In the genomic region with DNA sequence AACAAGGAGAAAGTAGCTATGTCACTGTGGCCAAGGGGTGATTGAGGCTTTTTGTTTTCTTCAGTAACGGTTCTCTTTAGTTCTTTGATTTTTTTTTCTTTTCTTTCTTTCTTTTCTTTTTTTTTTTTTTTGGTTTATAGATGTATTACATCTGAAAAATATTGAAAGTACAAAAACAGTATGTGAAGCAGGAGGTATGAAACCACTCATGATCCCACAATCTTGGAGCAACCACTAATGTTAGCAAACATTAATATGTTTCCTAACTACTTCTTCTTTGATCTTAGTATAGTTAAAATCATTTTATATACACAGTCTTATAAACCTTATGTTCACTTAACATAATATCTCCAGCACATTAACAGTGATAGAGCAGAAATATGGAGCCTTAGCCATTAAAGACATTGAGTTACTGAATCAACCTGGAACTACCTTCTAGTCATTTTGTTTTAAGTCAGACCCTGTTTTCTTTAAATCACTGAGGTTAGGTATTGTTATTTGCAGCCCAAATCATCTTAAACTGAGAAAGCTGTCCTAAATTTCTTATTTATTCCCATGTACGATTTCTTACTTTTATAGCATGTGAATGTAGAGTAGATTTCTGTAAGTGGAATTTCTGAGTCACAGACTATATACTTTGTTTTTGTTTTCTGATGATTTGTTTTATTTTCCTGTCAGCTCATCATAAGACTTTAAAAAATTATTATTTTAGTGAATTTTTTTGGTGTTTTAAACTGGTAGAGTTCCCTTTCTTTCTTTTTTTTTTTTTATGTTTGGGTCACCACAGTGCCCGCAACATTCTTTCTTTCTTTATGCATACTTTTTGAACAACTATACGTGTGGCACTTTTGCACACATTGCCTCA, we compare ENCODE assay signal across 25 cellular contexts. TPM values are rescaled to one million over a fixed set of nuclear protein-coding genes. Genes with fewer than 3 reads are reported as not detected.
DNase-seq lines count a peak whose midpoint lies in the region; ATAC-seq and TF ChIP-seq lines count a peak whose summit lies in the region.
"Had no signal": no experiment of that assay in that cellular context is flagged by ENCODE, and none has a peak within 500 bp of the region (broad histone marks: within the 10 kb centered on the region; RNA-seq: fewer than 3 reads in every experiment).

No MANE protein-coding gene starts in this region.

- no peak for DNase-seq in SK-N-SH
- no peak for DNase-seq in IMR-90
- no peak for DNase-seq in epithelial cell of prostate (ENCODE audit: low read depth, low spot score)
- DNase-seq in smooth muscle cell (lab: John Stamatoyannopoulos, UW; ENCODE audit: unreplicated experiment): no peak
- DNase-seq in MM.1S: no peak
- no peak for DNase-seq in neuronal stem cell (ENCODE audit: low spot score)
- no peak for DNase-seq in cerebellar cortex (ENCODE audit: low spot score)
- DNase-seq: 8988T; activated CD4-positive, alpha-beta T cell treated with anti-CD3 and anti-CD28 coated beads for 4 hours; activated CD8-positive, alpha-beta memory T cell treated with anti-CD3 and anti-CD28 coated beads, Interleukin-2, amount 50 U/mL, for 4 hours; aorta; GDM1; hippocampal formation; NCI-H1092 treated with DMSO at 0.1 percent for 48 hours; NK-92 treated with Interleukin-12 subunit alpha and Interleukin-12 subunit beta, amount 100 ng/mL, for 24 hours; pancreas; right lobe of liver; RPMI8226; stimulated activated naive CD4-positive, alpha-beta T cell; SW 1271; trophoblast cell had no signal

- peaks cover 8% of the 10 kb centered on the region for H3K9me1 ChIP-seq in IMR-90 (ENCODE audit: insufficient read depth, low read length)

- no peak overlapping the region for H3K56ac ChIP-seq in IMR-90 (ENCODE audit: extremely low read depth, insufficient read depth, low read length)

- H3K9me2 ChIP-seq in SK-N-SH (no peaks in the 10 kb centered on the region), MM.1S (replicated peaks; ENCODE audit: insufficient read depth, low read length) (no peaks in the 10 kb centered on the region)

- H2BK15ac ChIP-seq in IMR-90 (ENCODE audit: low read depth, low read length) (no peak overlapping the region), neuronal stem cell (ENCODE audit: low read length) (no peak overlapping the region)

- no peak overlapping the region for H2BK12ac ChIP-seq in neuronal stem cell (ENCODE audit: low read length)

- no peaks in the 10 kb centered on the region for H3K9me3 ChIP-seq in SK-N-SH
- H3K9me3 ChIP-seq in IMR-90 (ENCODE audit: control insufficient read depth, insufficient read depth, low read length): no peaks in the 10 kb centered on the region
- H3K9me3 ChIP-seq in smooth muscle cell (replicated peaks; ENCODE audit: low read depth): no peaks in the 10 kb centered on the region
- no peaks in the 10 kb centered on the region for H3K9me3 ChIP-seq in MM.1S (replicated peaks; ENCODE audit: insufficient read depth, low read length)
- H3K9me3 ChIP-seq in neuronal stem cell (replicated peaks in 1 of 2; ENCODE audit: control insufficient read depth in 2 of 2, insufficient read depth in 1 of 2, low read depth in 1 of 2, low read length in 2 of 2): no peaks in the 10 kb centered on the region
- H3K9me3 ChIP-seq: pancreas, right lobe of liver had no signal

- H3K9ac ChIP-seq in SK-N-SH: no peak overlapping the region
- H3K9ac ChIP-seq in IMR-90 (ENCODE audit: low read depth, low read length): no peak overlapping the region
- H3K9ac ChIP-seq in smooth muscle cell (ENCODE audit: low read depth): no peak overlapping the region
- no peak overlapping the region for H3K9ac ChIP-seq in MM.1S (ENCODE audit: low read length)
- H3K9ac ChIP-seq in neuronal stem cell (ENCODE audit: low read depth, low read length, poor library complexity): no peak overlapping the region
- H3K9ac ChIP-seq: KMS-11 had no signal

- no peak for TF ChIP-seq EP300 in SK-N-SH (IDR thresholded peaks at IDR 0.05; ENCODE audit: borderline replicate concordance in 1 of 2, low read depth in 1 of 2, low read length in 1 of 2)

- H2AFZ ChIP-seq in SK-N-SH (ENCODE audit: low read depth) (no peak overlapping the region), IMR-90 (replicated peaks; ENCODE audit: low read length, poor library complexity) (no peak overlapping the region), smooth muscle cell (ENCODE audit: low read depth) (no peak overlapping the region), MM.1S (ENCODE audit: low read length) (no peak overlapping the region), neuronal stem cell (ENCODE audit: low read length) (no peak overlapping the region)

- H3K4me2 ChIP-seq in SK-N-SH (no peak overlapping the region), IMR-90 (ENCODE audit: low read depth, low read length) (no peak overlapping the region), smooth muscle cell (no peak overlapping the region), MM.1S (ENCODE audit: low read depth, low read length) (no peak overlapping the region), neuronal stem cell (ENCODE audit: insufficient read depth, low read length, poor library complexity, severe bottlenecking) (no peak overlapping the region)
- H3K4me2 ChIP-seq: KMS-11 had no signal

- H3K27me3 ChIP-seq in SK-N-SH (ENCODE audit: insufficient read depth) (no peaks in the 10 kb centered on the region), IMR-90 (ENCODE audit: control insufficient read depth, insufficient read depth, low read length) (no peaks in the 10 kb centered on the region), smooth muscle cell (ENCODE audit: low read depth) (no peaks in the 10 kb centered on the region), MM.1S (replicated peaks; ENCODE audit: insufficient read depth, low read length) (no peaks in the 10 kb centered on the region), neuronal stem cell (ENCODE audit: control insufficient read depth in 3 of 3, insufficient read depth in 3 of 3, low read depth in 1 of 3, low read length in 3 of 3) (no peaks in the 10 kb centered on the region)
- H3K27me3 ChIP-seq: pancreas, right lobe of liver had no signal

- 93% methylated on average over 4 of the region's 4 CpGs for whole genome bisulfite sequencing in SK-N-SH (ENCODE audit: low lambda C conversion rate)
- no CpG with 5 or more reads among the region's 4 CpGs for WGBS in IMR-90 (ENCODE audit: extremely low coverage in 2 of 2, insufficient read length in 1 of 2), 2 experiments
- WGBS in smooth muscle cell (ENCODE audit: low lambda C conversion rate): 95% methylated on average over 4 of the region's 4 CpGs
- WGBS in neuronal stem cell (ENCODE audit: extremely low coverage in 2 of 2, insufficient read length in 2 of 2, insufficient replicate concordance in 1 of 2), 2 donors: no CpG with 5 or more reads among the region's 4 CpGs

- H3F3A ChIP-seq in SK-N-SH (replicated peaks; ENCODE audit: insufficient read depth) (peaks cover 25% of the 10 kb centered on the region), smooth muscle cell (ENCODE audit: low read depth) (no peaks in the 10 kb centered on the region), MM.1S (ENCODE audit: insufficient read depth, low read length) (no peaks in the 10 kb centered on the region)

- H3K4me3 ChIP-seq in SK-N-SH (ENCODE audit: low read depth in 2 of 2, low read length in 1 of 2) (no peak overlapping the region), IMR-90 (ENCODE audit: insufficient read depth, low read depth, low read length) (no peak overlapping the region), smooth muscle cell (no peak overlapping the region), MM.1S (ENCODE audit: low read length) (no peak overlapping the region), neuronal stem cell (ENCODE audit: low read length in 2 of 2) (no peak overlapping the region)
- H3K4me3 ChIP-seq: GM12878, lung, pancreas, right lobe of liver had no signal

- intact Hi-C loops in IMR-90 (cut with micrococcal nuclease): loop anchor here (5.0 kb wide), 1 partner anchor 38 kb away; no protein-coding TSS in a partner anchor

- no peak overlapping the region for H3K18ac ChIP-seq in IMR-90 (ENCODE audit: low read depth, low read length)
- no peak overlapping the region for H3K18ac ChIP-seq in neuronal stem cell (ENCODE audit: low read length)

- peaks cover 65% of the 10 kb centered on the region for H3K79me2 ChIP-seq in SK-N-SH (ENCODE audit: insufficient read depth)
- H3K79me2 ChIP-seq in smooth muscle cell (ENCODE audit: low read depth): peaks cover 10% of the 10 kb centered on the region
- H3K79me2 ChIP-seq in MM.1S (ENCODE audit: low read length): no peaks in the 10 kb centered on the region

- H3K4me1 ChIP-seq in SK-N-SH (ENCODE audit: control insufficient read depth in 1 of 2, insufficient read depth in 2 of 2, low read depth in 1 of 2, low read length in 1 of 2) (peaks cover 44 to 57% of the 10 kb centered on the region in 2 experiments; a peak in 3 of 4 replicates), IMR-90 (ENCODE audit: control insufficient read depth, insufficient read depth, low read length) (peaks cover 15% of the 10 kb centered on the region), smooth muscle cell (ENCODE audit: low read depth) (peaks cover 15% of the 10 kb centered on the region), MM.1S (ENCODE audit: low read length) (no peaks in the 10 kb centered on the region), neuronal stem cell (ENCODE audit: control insufficient read depth in 2 of 2, insufficient read depth in 1 of 2, low read depth in 1 of 2, low read length in 2 of 2) (peaks cover 7 to 8% of the 10 kb centered on the region in 2 donors)

- in situ Hi-C loops in IMR-90 (cut with MboI; ENCODE audit: low sequenced_read_pairs): no loop called here

- H4K8ac ChIP-seq in IMR-90 (ENCODE audit: low read depth in 2 of 2, low read length in 2 of 2) (no peak overlapping the region), neuronal stem cell (ENCODE audit: low read depth, low read length) (no peak overlapping the region)

- no peak overlapping the region for H2BK20ac ChIP-seq in IMR-90 (ENCODE audit: low read depth, low read length)

- ATAC-seq in SK-N-SH treated with all-trans-retinoic acid at 6 μM for 48 hours (no peak), IMR-90 (ENCODE audit: low read depth) (no peak)
- ATAC-seq: GM12878, pancreas, right lobe of liver had no signal

- no TSS peak for BruUV-seq in IMR-90 (replicated peaks; lab: Mats Ljungman, UMichigan)

- TF ChIP-seq RAD21 in SK-N-SH (IDR thresholded peaks at IDR 0.05; ENCODE audit: low read length) (no peak), IMR-90 (IDR thresholded peaks at IDR 0.05; ENCODE audit: low read length) (no peak)

- H2BK120ac ChIP-seq in IMR-90 (ENCODE audit: low read depth, low read length) (no peak overlapping the region), neuronal stem cell (ENCODE audit: low read depth, low read length) (no peak overlapping the region)

- TF ChIP-seq CTCF in SK-N-SH (IDR thresholded peaks at IDR 0.05): no peak
- TF ChIP-seq CTCF in IMR-90 (conservative IDR thresholded peaks at IDR 0.05; ENCODE audit: low read depth, low read length): no peak
- TF ChIP-seq CTCF in smooth muscle cell (IDR thresholded peaks at IDR 0.05; ENCODE audit: borderline replicate concordance, insufficient read depth, poor library complexity, severe bottlenecking): no peak
- no peak for TF ChIP-seq CTCF in MM.1S (IDR thresholded peaks at IDR 0.05; ENCODE audit: low read length)

- peak overlapping the region; percentile 38; the same call in 1 of the 2 replicates for H3K4ac ChIP-seq in IMR-90 (ENCODE audit: low read depth, low read length)
- no peak overlapping the region for H3K4ac ChIP-seq in neuronal stem cell (ENCODE audit: low read length)

- no peak overlapping the region for H3K14ac ChIP-seq in IMR-90 (replicated peaks; ENCODE audit: low read depth, low read length)
- H3K14ac ChIP-seq in neuronal stem cell (ENCODE audit: low read length): no peak overlapping the region

- H2BK5ac ChIP-seq in IMR-90 (ENCODE audit: low read depth, low read length, poor library complexity, severe bottlenecking) (peak overlapping the region; percentile 55), neuronal stem cell (ENCODE audit: low read length) (no peak overlapping the region)

- TF ChIP-seq POLR2A in IMR-90 (IDR thresholded peaks at IDR 0.05; ENCODE audit: low read depth, low read length): no peak

- POLR2A ChIA-PET in SK-N-SH (lab: Yijun Ruan, JAX): interaction anchor here (0.6 kb wide), 1 partner anchor 176 kb away, joined by 3 read pairs; no protein-coding TSS in a partner anchor
- POLR2A ChIA-PET in IMR-90 (lab: Charles Lee; ENCODE audit: unreplicated experiment): no interaction called here

- H2AK9ac ChIP-seq in IMR-90 (replicated peaks; ENCODE audit: low read depth, low read length, poor library complexity): no peak overlapping the region

- H3K36me3 ChIP-seq in SK-N-SH (replicated peaks in 1 of 2; ENCODE audit: control insufficient read depth in 1 of 2, insufficient read depth in 2 of 2, low read length in 1 of 2) (no peaks in the 10 kb centered on the region), IMR-90 (ENCODE audit: control insufficient read depth, insufficient read depth, low read length) (no peaks in the 10 kb centered on the region), smooth muscle cell (ENCODE audit: low read depth) (no peaks in the 10 kb centered on the region), MM.1S (replicated peaks; ENCODE audit: insufficient read depth, low read length) (no peaks in the 10 kb centered on the region), neuronal stem cell (replicated peaks in 1 of 2; ENCODE audit: control insufficient read depth in 2 of 2, insufficient read depth in 2 of 2, low read length in 2 of 2) (no peaks in the 10 kb centered on the region)
- H3K36me3 ChIP-seq: pancreas, right lobe of liver had no signal

- H3K27ac ChIP-seq in SK-N-SH (ENCODE audit: low read depth in 2 of 2, low read length in 1 of 2) (peak overlapping the region; percentile 58 to 91; a peak in 3 of 4 replicates), IMR-90 (ENCODE audit: insufficient read depth, low read length) (no peak overlapping the region), epithelial cell of prostate (peak overlapping the region; percentile 88), smooth muscle cell (ENCODE audit: low read depth) (peak overlapping the region; percentile 50), MM.1S (ENCODE audit: low read length) (no peak overlapping the region), neuronal stem cell (replicated peaks; ENCODE audit: low read length) (no peak overlapping the region)
- H3K27ac ChIP-seq: KMS-11, pancreas, right lobe of liver had no signal

- no peak overlapping the region; the same call in 1 of the 2 replicates for H4K5ac ChIP-seq in IMR-90 (ENCODE audit: low read depth, low read length)

- H4K91ac ChIP-seq in IMR-90 (ENCODE audit: insufficient read depth, low read depth, low read length): no peak overlapping the region
- no peak overlapping the region for H4K91ac ChIP-seq in neuronal stem cell (ENCODE audit: low read depth, low read length, poor library complexity)

- CTCF ChIA-PET in SK-N-SH (lab: Yijun Ruan, JAX) (no interaction called here), IMR-90 (lab: Yijun Ruan, JAX) (interaction anchor here (0.6 to 0.9 kb wide), 2 partner anchors 15 kb away, joined by 3 to 7 read pairs; no protein-coding TSS in a partner anchor)

- no peak overlapping the region; the same call in 1 of the 2 replicates for H3K23ac ChIP-seq in IMR-90 (ENCODE audit: low read depth, low read length)
- no peak overlapping the region for H3K23ac ChIP-seq in neuronal stem cell (ENCODE audit: low read depth, low read length, poor library complexity)

- H3K79me1 ChIP-seq in IMR-90 (ENCODE audit: low read depth in 1 of 2, low read length in 2 of 2): peaks cover 20 to 66% of the 10 kb centered on the region in 2 experiments
- H3K79me1 ChIP-seq in neuronal stem cell (ENCODE audit: low read depth, low read length): peaks cover 6% of the 10 kb centered on the region

- dilution Hi-C loops in IMR-90 (cut with HindIII; ENCODE audit: low sequenced_read_pairs, unreplicated experiment): no loop called here

- no peak overlapping the region for H2AK5ac ChIP-seq in IMR-90 (ENCODE audit: low read depth, low read length)
- H2AK5ac ChIP-seq in neuronal stem cell (ENCODE audit: low read depth, low read length): no peak overlapping the region

- H4K20me1 ChIP-seq in SK-N-SH (ENCODE audit: insufficient read depth) (peaks cover 7% of the 10 kb centered on the region; the same call in 1 of the 2 replicates), IMR-90 (ENCODE audit: insufficient read depth, low read length) (no peaks in the 10 kb centered on the region), smooth muscle cell (ENCODE audit: low read depth) (no peaks in the 10 kb centered on the region), MM.1S (ENCODE audit: insufficient read depth, low read length) (no peaks in the 10 kb centered on the region)

RNA-seq across cellular contexts. Expression of a gene that starts 45.7 kb away (rescaled TPM):
- polyA plus RNA-seq in SK-N-SH (2012; rRNA removed) (4.1 and 5.4 TPM in 2 replicates), IMR-90 (2012; rRNA removed) (4.3 and 5.4 TPM in 2 replicates), smooth muscle cell (6.6 and 9.8 TPM in 2 replicates)
- polyA plus RNA-seq in SK-N-SH (2012; cell fraction: cytosol; rRNA removed): 2.6 and 2.9 TPM in 2 replicates
- polyA plus RNA-seq in SK-N-SH (2012; cell fraction: nucleus; rRNA removed): 15.1 and 20.4 TPM in 2 replicates
- total RNA-seq in IMR-90 (2012; rRNA removed) (4.3 and 6.7 TPM in 2 replicates), smooth muscle cell (9.3 and 13.7 TPM in 2 replicates)
- polyA plus RNA-seq in IMR-90 (2012; cell fraction: cytosol; rRNA removed): 1.5 and 1.8 TPM in 2 replicates
- polyA plus RNA-seq in IMR-90 (2012; cell fraction: nucleus; rRNA removed; ENCODE audit: low replicate concordance): 10.1 and 27.3 TPM in 2 replicates
- 10.6 TPM for polyA plus RNA-seq in neuronal stem cell (2013, experiment 1 of 2)
- polyA plus RNA-seq in neuronal stem cell (2013, experiment 2 of 2): 9.7 TPM

Comparison
In these comparisons a context has a peak if more than half of its experiments do, and no peak if none do; other contexts are left out.
1. H3K27ac ChIP-seq: peak in SK-N-SH (2 of 2), epithelial cell of prostate (single experiment) and smooth muscle cell (single experiment); none in IMR-90 (single experiment), MM.1S (single experiment) and neuronal stem cell (single experiment).